In genomic region chr16:72313903-72314302, GRCh38 we compare ENCODE assay signal across 28 cellular contexts.
"Had no signal": no experiment of that assay in that cellular context is flagged by ENCODE, and none has a peak within 500 bp of the region (broad histone marks: within the 10 kb centered on the region; RNA-seq: fewer than 3 reads in every experiment).

No MANE protein-coding gene starts in this region.

- H3K27ac Mint-ChIP-seq: natural killer cell; stimulated activated naive CD8-positive, alpha-beta T cell treated with anti-CD3 and anti-CD28 coated beads, Interleukin-15, amount 100 ng/mL, for 72 hours had no signal

- H3K36me3 ChIP-seq: esophagus squamous epithelium, heart right ventricle, lower lobe of right lung, neutrophil, prostate gland, right atrium auricular region, suprapubic skin, thyroid gland, vagina had no signal

- H3K27me3 ChIP-seq: esophagus squamous epithelium, heart right ventricle, neutrophil, right atrium auricular region, suprapubic skin, thyroid gland, vagina had no signal

- H3K27me3 Mint-ChIP-seq: stimulated activated naive CD8-positive, alpha-beta T cell treated with anti-CD3 and anti-CD28 coated beads, Interleukin-15, amount 100 ng/mL, for 72 hours had no signal

- H3K79me2 ChIP-seq: parathyroid adenoma had no signal

- H2AFZ ChIP-seq: parathyroid adenoma had no signal

- H3K27ac ChIP-seq: coronary artery, esophagus squamous epithelium, heart right ventricle, lower lobe of right lung, neutrophil, parathyroid adenoma, prostate gland, right atrium auricular region, suprapubic skin, thyroid gland, vagina had no signal

- H3K4me3 ChIP-seq: coronary artery, esophagus squamous epithelium, heart right ventricle, lower lobe of right lung, prostate gland, right atrium auricular region, smooth muscle cell, suprapubic skin, thyroid gland, vagina had no signal

- H3K36me3 Mint-ChIP-seq: natural killer cell had no signal

- ATAC-seq: heart right ventricle; left ventricle myocardium superior; lower lobe of right lung; natural killer cell; sciatic nerve; stimulated activated naive CD8-positive, alpha-beta T cell treated with anti-CD3 and anti-CD28 coated beads, Interleukin-15, amount 100 ng/mL, for 72 hours had no signal

- H3K4me3 Mint-ChIP-seq: natural killer cell; neural crest cell; stimulated activated naive CD8-positive, alpha-beta T cell treated with anti-CD3 and anti-CD28 coated beads, Interleukin-15, amount 100 ng/mL, for 72 hours had no signal

- DNase-seq: dermis blood vessel endothelial cell; effector memory CD4-positive, alpha-beta T cell; erythroblast; esophagus squamous epithelium; foreskin melanocyte; glutamatergic neuron; heart right ventricle; left ventricle myocardium superior; lower lobe of right lung; natural killer cell; stimulated activated CD4-positive, alpha-beta T cell treated with anti-CD3 and anti-CD28 coated beads, Interleukin-12 subunit alpha, Interleukin-12 subunit beta, amount 100 ng/mL, for 4 hours; stimulated activated CD4-positive, alpha-beta T cell treated with anti-CD3 and anti-CD28 coated beads, Interleukin-1b, Interleukin-23, amount 100 ng/mL, for 48 hours; stimulated activated CD4-positive, alpha-beta T cell treated with anti-CD3 and anti-CD28 coated beads, Interleukin-4, amount 100 ng/mL, for 1 hour; stimulated activated CD8-positive, alpha-beta memory T cell treated with anti-CD3 and anti-CD28 coated beads, Interleukin-4, amount 100 ng/mL, for 48 hours; stimulated activated naive CD4-positive, alpha-beta T cell; stimulated activated naive CD8-positive, alpha-beta T cell treated with anti-CD3 and anti-CD28 coated beads, Interleukin-15, amount 100 ng/mL, for 72 hours; thyroid gland; trophoblast cell had no signal

- H3K4me1 ChIP-seq: esophagus squamous epithelium, lower lobe of right lung, parathyroid adenoma, prostate gland, right atrium auricular region, thyroid gland, vagina had no signal

- H3K9me3 ChIP-seq: esophagus squamous epithelium, lower lobe of right lung, neutrophil, prostate gland, suprapubic skin, thyroid gland, vagina had no signal

- H3K4me1 Mint-ChIP-seq: stimulated activated naive CD8-positive, alpha-beta T cell treated with anti-CD3 and anti-CD28 coated beads, Interleukin-15, amount 100 ng/mL, for 72 hours had no signal
